In the genomic region with DNA sequence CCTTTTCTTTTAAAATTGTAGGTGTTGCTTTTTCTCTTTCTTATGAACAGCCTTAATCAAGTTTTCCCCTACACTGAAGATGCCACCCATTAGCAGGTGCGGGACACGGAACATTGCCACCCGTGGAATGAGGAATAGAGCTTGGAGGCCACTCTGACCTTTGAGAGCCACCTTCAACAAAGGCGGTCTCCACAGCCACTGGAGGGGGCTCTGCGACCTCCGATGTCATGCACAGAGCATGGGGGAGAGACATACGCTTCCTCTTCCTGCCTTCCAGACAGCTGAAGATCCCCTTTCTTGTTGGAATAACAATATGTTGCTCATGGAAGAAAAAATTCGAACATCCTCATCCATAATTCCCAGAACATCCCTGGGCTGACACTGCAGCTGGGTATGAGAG, we compare ENCODE assay signal across 27 cellular contexts. TPM values are rescaled to one million over a fixed set of nuclear protein-coding genes. Genes with fewer than 3 reads are reported as not detected.
"Had no signal": no experiment of that assay in that cellular context is flagged by ENCODE, and none has a peak within 500 bp of the region (broad histone marks: within the 10 kb centered on the region; RNA-seq: fewer than 3 reads in every experiment).

No MANE protein-coding gene starts in this region.

- H3K27ac ChIP-seq: breast epithelium, SJSA1 had no signal

- H3K4me3 ChIP-seq: breast epithelium, SJSA1 had no signal

- H3K36me3 Mint-ChIP-seq: activated naive CD8-positive, alpha-beta T cell; IgD-negative memory B cell had no signal

- FAIRE-seq: RCC 7860 had no signal

- DNase-seq: activated B cell treated with CpG ODN at 0.5 μM for 24 hours; activated CD4-positive, alpha-beta memory T cell treated with anti-CD3 and anti-CD28 coated beads for 36 hours; activated CD4-positive, alpha-beta T cell treated with anti-CD3 and anti-CD28 coated beads for 1 hour; activated CD4-positive, alpha-beta T cell treated with anti-CD3 and anti-CD28 coated beads, Interleukin-2, amount 10 ng/mL, durations not matched to agents 24 days and 14 days; activated CD8-positive, alpha-beta memory T cell treated with anti-CD3 and anti-CD28 coated beads for 24 hours; activated effector memory CD4-positive, alpha-beta T cell treated with anti-CD3 and anti-CD28 coated beads, Interleukin-2, amount 50 U/mL, for 16 hours; activated naive CD4-positive, alpha-beta T cell treated with anti-CD3 and anti-CD28 coated beads for 36 hours; activated T-cell treated with anti-CD3 and anti-CD28 coated beads, Interleukin-2, amount 50 U/mL, for 4 hours; aorta; caudate nucleus; KG1; MV-4-11; NCI-H1092 treated with DMSO at 0.1 percent for 48 hours; NCI-H1436; NCI-H1694 treated with DMSO at 0.1 percent for 48 hours; NCI-H2029 treated with DMSO at 0.1 percent for 48 hours; NCI-H446; NCI-H524; PC-3; SHP77; T-helper 17 cell; T-helper 9 cell had no signal

- H3K4me1 ChIP-seq: breast epithelium, SJSA1 had no signal

- H3K27ac Mint-ChIP-seq: activated B cell treated with CpG ODN at 0.5 μM for 24 hours; activated CD4-positive, alpha-beta memory T cell treated with anti-CD3 and anti-CD28 coated beads for 36 hours; activated CD4-positive, alpha-beta T cell treated with anti-CD3 and anti-CD28 coated beads, Interleukin-2, amount 10 ng/mL, durations not matched to agents 24 days and 14 days; activated naive CD4-positive, alpha-beta T cell treated with anti-CD3 and anti-CD28 coated beads for 36 hours; activated naive CD8-positive, alpha-beta T cell; IgD-negative memory B cell; T-helper 17 cell had no signal

- H3K4me3 Mint-ChIP-seq: activated B cell treated with CpG ODN at 0.5 μM for 24 hours; activated CD4-positive, alpha-beta memory T cell treated with anti-CD3 and anti-CD28 coated beads for 36 hours; activated CD4-positive, alpha-beta T cell treated with anti-CD3 and anti-CD28 coated beads, Interleukin-2, amount 10 ng/mL, durations not matched to agents 24 days and 14 days; activated naive CD4-positive, alpha-beta T cell treated with anti-CD3 and anti-CD28 coated beads for 36 hours; activated naive CD8-positive, alpha-beta T cell; activated T-cell treated with anti-CD3 and anti-CD28 coated beads, Interleukin-2, amount 50 U/mL, for 4 hours; IgD-negative memory B cell; T-helper 17 cell had no signal

- H3K27me3 ChIP-seq: SJSA1 had no signal

- H3K9me3 Mint-ChIP-seq: activated B cell treated with CpG ODN at 0.5 μM for 24 hours; activated T-cell treated with anti-CD3 and anti-CD28 coated beads, Interleukin-2, amount 50 U/mL, for 4 hours had no signal

- H3K4me1 Mint-ChIP-seq: activated B cell treated with CpG ODN at 0.5 μM for 24 hours; activated CD4-positive, alpha-beta T cell treated with anti-CD3 and anti-CD28 coated beads, Interleukin-2, amount 10 ng/mL, durations not matched to agents 24 days and 14 days; T-helper 17 cell had no signal

- H3K36me3 ChIP-seq: breast epithelium, SJSA1 had no signal

- H3K9me3 ChIP-seq: breast epithelium, SJSA1 had no signal

RNA-seq across cellular contexts. Expression of gene ADARB2, which starts 39.1 kb away (rescaled TPM):
- total RNA-seq: activated CD4-positive, alpha-beta T cell treated with anti-CD3 and anti-CD28 coated beads, Interleukin-2, amount 10 ng/mL, durations not matched to agents 24 days and 14 days; aorta; PC-3; SJSA1 had no signal
- polyA plus RNA-seq: IgD-negative memory B cell had no signal
